Comparison of ENCODE assay signal across 6 cellular contexts in genomic region chr20:41811456-41811855, GRCh38.
"Had no signal": no experiment of that assay in that cellular context is flagged by ENCODE, and none has a peak within 500 bp of the region (broad histone marks: within the 10 kb centered on the region; RNA-seq: fewer than 3 reads in every experiment).

No MANE protein-coding gene starts in this region.

- ATAC-seq: HepG2, K562 had no signal

- H3K4me3 Mint-ChIP-seq: IgD-negative memory B cell had no signal

- H3K27ac Mint-ChIP-seq: IgD-negative memory B cell had no signal

- H3K4me1 Mint-ChIP-seq: IgD-negative memory B cell had no signal

- H3K36me3 Mint-ChIP-seq: IgD-negative memory B cell had no signal

- H3K27me3 Mint-ChIP-seq: IgD-negative memory B cell had no signal

- DNase-seq: IMR-90, KBM-7, KG1 had no signal
